ENCODE assay signal across 8 cellular contexts in the genomic region with DNA sequence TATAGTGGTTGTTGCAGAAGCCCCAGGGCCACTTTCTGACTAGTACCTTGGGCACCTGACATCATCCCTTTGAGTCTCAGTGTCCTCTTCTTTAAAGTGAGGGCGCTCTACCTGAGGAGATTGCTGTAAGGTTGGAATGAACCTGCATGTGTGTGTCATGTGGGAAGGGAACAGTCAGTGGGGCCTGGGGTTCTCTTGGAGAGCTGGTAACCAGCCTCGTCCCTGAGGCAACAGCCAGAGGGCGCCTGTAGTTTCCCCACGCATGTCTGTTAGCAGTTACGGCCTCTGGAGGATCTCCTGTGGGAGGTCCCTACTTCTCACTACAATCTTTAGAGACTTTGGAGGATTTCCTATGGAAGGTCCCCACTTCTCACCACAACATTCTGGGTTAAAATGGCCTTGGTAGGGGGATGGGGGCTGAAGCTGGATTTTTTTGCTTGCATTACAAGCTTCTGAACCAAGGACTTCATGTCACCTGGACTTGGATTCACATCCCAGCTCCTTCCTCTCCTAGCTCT. TPM values are rescaled to one million over a fixed set of nuclear protein-coding genes. Genes with fewer than 3 reads are reported as not detected.
DNase-seq lines count a peak whose midpoint lies in the region; ATAC-seq and TF ChIP-seq lines count a peak whose summit lies in the region.
"Not testable (repeated sequence)": the region's sequence is repeated elsewhere in the genome, so short reads cannot be mapped to it uniquely, and the experiment has no call there.

No MANE protein-coding gene starts in this region.

- not testable (repeated sequence) for H3K27me3 Mint-ChIP-seq in Calu3 (ENCODE audit: unreplicated experiment); IgD-negative memory B cell; activated naive CD4-positive, alpha-beta T cell treated with anti-CD3 and anti-CD28 coated beads, Interleukin-2, amount 10 ng/mL, durations not matched to agents 7 days and 5 days; stimulated activated memory B cell treated with anti-CD40 and anti-IgM and Interleukin-4, amounts not matched to agents 10 μg/mL and 1 μg/mL and 100 μg/mL, for 72 hours

- H3K9me3 ChIP-seq in RWPE2 (ENCODE audit: severe bottlenecking), result not testable (repeated sequence)

- TF ChIP-seq CTCF in Calu3 (IDR thresholded peaks at IDR 0.05; ENCODE audit: unreplicated experiment), result not testable (repeated sequence)
- peak; percentile 36 for TF ChIP-seq CTCF in RWPE2 (IDR thresholded peaks at IDR 0.05; ENCODE audit: poor library complexity, severe bottlenecking)

- peaks cover 22% of the 10 kb centered on the region for H3K36me3 Mint-ChIP-seq in Calu3 (ENCODE audit: insufficient read depth, unreplicated experiment)
- H3K36me3 Mint-ChIP-seq in IgD-negative memory B cell; activated naive CD4-positive, alpha-beta T cell treated with anti-CD3 and anti-CD28 coated beads, Interleukin-2, amount 10 ng/mL, durations not matched to agents 7 days and 5 days; stimulated activated memory B cell treated with anti-CD40 and anti-IgM and Interleukin-4, amounts not matched to agents 10 μg/mL and 1 μg/mL and 100 μg/mL, for 72 hours: not testable (repeated sequence)

- BruUV-seq in Calu3 (replicated peaks; lab: Mats Ljungman, UMichigan), result not testable (repeated sequence)

- peak overlapping the region; percentile 19 for H3K27ac ChIP-seq in RWPE2 (ENCODE audit: poor library complexity, severe bottlenecking)

- H3K4me3 Mint-ChIP-seq in Calu3 (ENCODE audit: low read depth, unreplicated experiment) (peak overlapping the region; percentile 99), IgD-negative memory B cell (peak overlapping the region; percentile 97 to 99 (median 99))
- H3K4me3 Mint-ChIP-seq in activated naive CD4-positive, alpha-beta T cell treated with anti-CD3 and anti-CD28 coated beads, Interleukin-2, amount 10 ng/mL, durations not matched to agents 7 days and 5 days, result peak overlapping the region; percentile 97
- peak overlapping the region; percentile 99 for H3K4me3 Mint-ChIP-seq in stimulated activated memory B cell treated with anti-CD40 and anti-IgM and Interleukin-4, amounts not matched to agents 10 μg/mL and 1 μg/mL and 100 μg/mL, for 72 hours

- peak; percentile 32 for ATAC-seq in GM21529 (IDR thresholded peaks at IDR 0.05; ENCODE audit: unreplicated experiment)
- ATAC-seq in RWPE2 (ENCODE audit: low read depth), result peak; percentile 8; the same call in 1 of the 3 replicates
- peak; percentile 5 for ATAC-seq in stimulated activated memory B cell treated with anti-CD40 and anti-IgM and Interleukin-4, amounts not matched to agents 10 μg/mL and 1 μg/mL and 100 μg/mL, for 72 hours

- H3K4me3 ChIP-seq in RWPE2 (ENCODE audit: severe bottlenecking), result peak overlapping the region; percentile 89

- intact Hi-C loops in Calu3 (cut with micrococcal nuclease; ENCODE audit: unreplicated experiment), result not testable (repeated sequence)

- CTCF ChIA-PET in Calu3 (lab: Charles Lee), result interaction anchor here (0.9 to 1.8 kb wide), 3 partner anchors 14 to 123 kb away, joined by 3 to 5 read pairs (median 3); no protein-coding TSS in a partner anchor
- CTCF ChIA-PET in activated naive CD4-positive, alpha-beta T cell treated with anti-CD3 and anti-CD28 coated beads, Interleukin-2, amount 10 ng/mL, durations not matched to agents 7 days and 5 days (lab: Charles Lee), result interaction anchor here (0.9 to 3.1 kb wide), 7 partner anchors 10 to 321 kb away, joined by 3 to 20 read pairs (median 6); no protein-coding TSS in a partner anchor

- not testable (repeated sequence) for H3K4me1 ChIP-seq in RWPE2 (ENCODE audit: insufficient read depth, poor library complexity, severe bottlenecking)

- H3K4me1 Mint-ChIP-seq in Calu3 (ENCODE audit: low read depth, unreplicated experiment) (peaks cover 19% of the 10 kb centered on the region), IgD-negative memory B cell (peaks cover 11 to 17% (median 14%) of the 10 kb centered on the region in 3 donors)
- H3K4me1 Mint-ChIP-seq in activated naive CD4-positive, alpha-beta T cell treated with anti-CD3 and anti-CD28 coated beads, Interleukin-2, amount 10 ng/mL, durations not matched to agents 7 days and 5 days, result peaks cover 20% of the 10 kb centered on the region
- peaks cover 26% of the 10 kb centered on the region for H3K4me1 Mint-ChIP-seq in stimulated activated memory B cell treated with anti-CD40 and anti-IgM and Interleukin-4, amounts not matched to agents 10 μg/mL and 1 μg/mL and 100 μg/mL, for 72 hours

- DNase-seq in Calu3, result peak; percentile 35
- DNase-seq in RWPE2 (ENCODE audit: low spot score), result not testable (repeated sequence)
- DNase-seq in activated naive CD4-positive, alpha-beta T cell treated with anti-CD3 and anti-CD28 coated beads, Interleukin-2, amount 10 ng/mL, durations not matched to agents 7 days and 5 days, result peak; percentile 56
- peak; percentile 34 for DNase-seq in fibroblast of gingiva (ENCODE audit: low read depth)
- DNase-seq in midbrain (lab: John Stamatoyannopoulos, UW), result peak; percentile 34

- H3K27ac Mint-ChIP-seq in Calu3 (ENCODE audit: unreplicated experiment) (peak overlapping the region; percentile 97), IgD-negative memory B cell (peak overlapping the region; percentile 85 to 93 (median 93))
- H3K27ac Mint-ChIP-seq in activated naive CD4-positive, alpha-beta T cell treated with anti-CD3 and anti-CD28 coated beads, Interleukin-2, amount 10 ng/mL, durations not matched to agents 7 days and 5 days, result peak overlapping the region; percentile 94
- H3K27ac Mint-ChIP-seq in stimulated activated memory B cell treated with anti-CD40 and anti-IgM and Interleukin-4, amounts not matched to agents 10 μg/mL and 1 μg/mL and 100 μg/mL, for 72 hours, result peak overlapping the region; percentile 99

- H3K27me3 ChIP-seq in RWPE2 (ENCODE audit: insufficient read depth, poor library complexity, severe bottlenecking), result not testable (repeated sequence)

- not testable (repeated sequence) for H3K9me3 Mint-ChIP-seq in Calu3 (ENCODE audit: low read depth, unreplicated experiment); IgD-negative memory B cell; activated naive CD4-positive, alpha-beta T cell treated with anti-CD3 and anti-CD28 coated beads, Interleukin-2, amount 10 ng/mL, durations not matched to agents 7 days and 5 days; stimulated activated memory B cell treated with anti-CD40 and anti-IgM and Interleukin-4, amounts not matched to agents 10 μg/mL and 1 μg/mL and 100 μg/mL, for 72 hours

- not testable (repeated sequence) for H3K36me3 ChIP-seq in RWPE2 (ENCODE audit: low read depth)

RNA-seq across cellular contexts. Expression of gene FAHD2A, which starts 0.8 kb away (rescaled TPM):
- 26.8 and 29.1 TPM in 2 replicates for total RNA-seq in Calu3 (2022)
- polyA plus RNA-seq in IgD-negative memory B cell, result 11.9 TPM
